Comparison of ENCODE assay signal across 14 cellular contexts in the genomic region with DNA sequence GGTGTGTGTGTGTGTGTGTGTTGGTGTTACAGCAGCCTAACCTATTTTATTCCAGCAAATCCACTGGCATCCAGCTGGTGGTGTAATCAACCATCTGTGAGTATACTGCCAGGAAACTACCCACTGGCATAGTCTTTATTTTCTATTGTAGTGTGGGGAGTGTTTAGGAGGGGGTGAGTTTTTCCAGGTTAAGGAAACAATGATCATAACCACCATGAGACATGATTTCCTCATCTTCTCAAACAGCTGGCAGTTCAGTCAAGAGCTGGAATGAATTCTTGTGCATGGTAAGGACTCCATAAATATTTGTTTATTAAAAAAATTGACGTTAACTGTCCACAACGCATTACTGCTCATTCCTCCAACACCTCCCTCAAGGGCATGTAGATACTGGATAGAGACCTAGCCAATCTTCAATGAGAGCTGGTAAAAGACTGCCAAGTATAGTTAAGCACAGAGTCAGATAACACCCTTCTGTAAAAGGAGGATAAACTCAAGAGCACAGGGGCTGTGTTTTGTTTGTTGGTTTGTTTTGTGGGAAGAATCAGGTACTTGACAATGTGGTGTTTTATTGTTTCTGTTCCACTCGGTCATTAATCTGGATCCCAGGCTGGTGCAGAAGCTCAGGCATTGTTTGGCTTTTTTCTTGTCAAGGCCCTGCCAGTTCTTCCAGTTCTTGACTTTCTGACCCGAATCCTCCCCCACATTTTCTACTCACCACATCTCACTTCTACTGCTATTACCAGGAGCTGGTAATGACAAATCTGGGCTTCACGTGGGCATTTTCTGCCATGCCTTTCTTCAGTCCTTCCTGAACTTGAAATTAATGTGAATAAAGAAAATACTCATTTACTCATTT. TPM values are rescaled to one million over a fixed set of nuclear protein-coding genes. Genes with fewer than 3 reads are reported as not detected.
DNase-seq lines count a peak whose midpoint lies in the region; ATAC-seq and TF ChIP-seq lines count a peak whose summit lies in the region.
"Had no signal": no experiment of that assay in that cellular context is flagged by ENCODE, and none has a peak within 500 bp of the region (broad histone marks: within the 10 kb centered on the region; RNA-seq: fewer than 3 reads in every experiment).

No MANE protein-coding gene starts in this region.

- peak; percentile 83 for DNase-seq in LHCN-M2 (ENCODE audit: low read depth)
- DNase-seq in OCI-M2 (lab: John Stamatoyannopoulos, UW; ENCODE audit: unreplicated experiment): peak; percentile 67
- DNase-seq in fibroblast of gingiva (ENCODE audit: low read depth): peak; percentile 49
- peak; percentile 23 for DNase-seq in osteocyte (ENCODE audit: extremely low spot score, unreplicated experiment)
- no peak for DNase-seq in 8988T
- DNase-seq in NOMO-1 (lab: John Stamatoyannopoulos, UW; ENCODE audit: unreplicated experiment in 2 of 2): no peak
- DNase-seq: activated naive CD4-positive, alpha-beta T cell treated with anti-CD3 and anti-CD28 coated beads, Interleukin-2, amount 10 ng/mL, durations not matched to agents 7 days and 5 days; effector memory CD4-positive, alpha-beta T cell; KG1; NCI-H1694; SK-N-SH had no signal

- H3K27ac Mint-ChIP-seq in osteocyte (ENCODE audit: unreplicated experiment): peak overlapping the region; percentile 37
- H3K27ac Mint-ChIP-seq: activated naive CD4-positive, alpha-beta T cell treated with anti-CD3 and anti-CD28 coated beads, Interleukin-2, amount 10 ng/mL, durations not matched to agents 7 days and 5 days; brain; WTC11 had no signal

- no peak for TF ChIP-seq CTCF in osteocyte (IDR thresholded peaks at IDR 0.05)

- H3K4me1 Mint-ChIP-seq in osteocyte (ENCODE audit: unreplicated experiment): peaks cover 65% of the 10 kb centered on the region

- no peaks in the 10 kb centered on the region for H3K36me3 Mint-ChIP-seq in osteocyte (ENCODE audit: unreplicated experiment)
- H3K36me3 Mint-ChIP-seq: brain had no signal

- no peak overlapping the region for H3K4me3 Mint-ChIP-seq in osteocyte (ENCODE audit: unreplicated experiment)
- H3K4me3 Mint-ChIP-seq: activated naive CD4-positive, alpha-beta T cell treated with anti-CD3 and anti-CD28 coated beads, Interleukin-2, amount 10 ng/mL, durations not matched to agents 7 days and 5 days; brain; WTC11 had no signal

- H3K27me3 Mint-ChIP-seq in osteocyte (ENCODE audit: unreplicated experiment): no peaks in the 10 kb centered on the region
- H3K27me3 Mint-ChIP-seq: activated naive CD4-positive, alpha-beta T cell treated with anti-CD3 and anti-CD28 coated beads, Interleukin-2, amount 10 ng/mL, durations not matched to agents 7 days and 5 days had no signal

- ATAC-seq in HG03521 (IDR thresholded peaks at IDR 0.05; ENCODE audit: unreplicated experiment): no peak
- ATAC-seq: WTC11 had no signal

- H3K9me3 Mint-ChIP-seq in osteocyte (ENCODE audit: unreplicated experiment): peaks cover 7% of the 10 kb centered on the region

RNA-seq across cellular contexts. Expression of gene SLC46A3, which starts 31.6 kb away (rescaled TPM):
- total RNA-seq in LHCN-M2 (2014; rRNA removed): 7.9 and 8.9 TPM in 2 replicates
- polyA plus RNA-seq in LHCN-M2 (2012): 10.1 TPM
- 13.1 and 13.2 TPM in 2 replicates for total RNA-seq in osteocyte

Comparison
In these comparisons a context has a peak if more than half of its experiments do, and no peak if none do; other contexts are left out.
1. DNase-seq: peak in LHCN-M2 (single experiment), OCI-M2 (single experiment), fibroblast of gingiva (single experiment) and osteocyte (single experiment); none in 8988T (single experiment) and NOMO-1 (0 of 2).